In genomic region chr19:6233827-6234511, GRCh38 we compare ENCODE assay signal across 10 cellular contexts. TPM values are rescaled to one million over a fixed set of nuclear protein-coding genes. Genes with fewer than 3 reads are reported as not detected.
DNase-seq lines count a peak whose midpoint lies in the region; ATAC-seq and TF ChIP-seq lines count a peak whose summit lies in the region.
"Had no signal": no experiment of that assay in that cellular context is flagged by ENCODE, and none has a peak within 500 bp of the region (broad histone marks: within the 10 kb centered on the region; RNA-seq: fewer than 3 reads in every experiment).

No MANE protein-coding gene starts in this region.

- H3K27me3 ChIP-seq in esophagus (ENCODE audit: control insufficient read depth in 1 of 2, insufficient read depth in 2 of 2, low read length in 2 of 2) (no peaks in the 10 kb centered on the region), osteoblast (ENCODE audit: insufficient read depth, low read length) (no peaks in the 10 kb centered on the region)

- peak overlapping the region; percentile 32 to 66 for H3K27ac ChIP-seq in esophagus (ENCODE audit: low read depth in 2 of 2, low read length in 1 of 2)
- H3K27ac ChIP-seq in osteoblast (ENCODE audit: low read depth, low read length): peak overlapping the region; percentile 65

- H3K4me1 Mint-ChIP-seq in CD14-positive monocyte: peaks cover 58% of the 10 kb centered on the region
- peaks cover 30% of the 10 kb centered on the region for H3K4me1 Mint-ChIP-seq in activated CD4-positive, alpha-beta memory T cell treated with anti-CD3 and anti-CD28 coated beads for 36 hours (ENCODE audit: low read depth)

- intact Hi-C loops in CD14-positive monocyte (cut with micrococcal nuclease): no loop called here
- intact Hi-C loops in activated CD4-positive, alpha-beta memory T cell treated with anti-CD3 and anti-CD28 coated beads for 36 hours (cut with micrococcal nuclease): no loop called here

- TF ChIP-seq CTCF in CD14-positive monocyte (IDR thresholded peaks at IDR 0.05) (no peak), NB4 (IDR thresholded peaks at IDR 0.05; ENCODE audit: low read depth, low read length) (no peak), osteoblast (IDR thresholded peaks at IDR 0.05; ENCODE audit: extremely low read depth, low read depth, low read length) (no peak)

- H3K27me3 Mint-ChIP-seq in CD14-positive monocyte (ENCODE audit: low read depth in 3 of 3): peaks cover 0 to 3% (median 0%) of the 10 kb centered on the region in 3 donors
- no peaks in the 10 kb centered on the region for H3K27me3 Mint-ChIP-seq in activated CD4-positive, alpha-beta memory T cell treated with anti-CD3 and anti-CD28 coated beads for 36 hours
- H3K27me3 Mint-ChIP-seq: activated CD4-positive, alpha-beta T cell treated with anti-CD3 and anti-CD28 coated beads, Interleukin-2, amount 10 ng/mL, durations not matched to agents 24 days and 14 days had no signal

- peaks cover 17 to 36% of the 10 kb centered on the region in 2 donors for H3K36me3 Mint-ChIP-seq in CD14-positive monocyte
- H3K36me3 Mint-ChIP-seq in activated CD4-positive, alpha-beta memory T cell treated with anti-CD3 and anti-CD28 coated beads for 36 hours: peaks cover 10% of the 10 kb centered on the region

- H3K9me3 ChIP-seq in esophagus (ENCODE audit: control insufficient read depth in 2 of 2, insufficient read depth in 1 of 2, low read depth in 1 of 2, low read length in 1 of 2) (no peaks in the 10 kb centered on the region), osteoblast (ENCODE audit: low read depth, low read length) (no peaks in the 10 kb centered on the region)

- POLR2A ChIA-PET in activated CD4-positive, alpha-beta memory T cell treated with anti-CD3 and anti-CD28 coated beads for 36 hours (lab: Charles Lee): interaction anchor here (0.6 kb wide), 1 partner anchor 33 kb away, joined by 3 read pairs; no protein-coding TSS in a partner anchor

- peaks cover 92% of the 10 kb centered on the region for H3K79me2 ChIP-seq in osteoblast (ENCODE audit: insufficient read depth, low read length)

- peak overlapping the region; percentile 69 to 82 for H3K4me3 Mint-ChIP-seq in CD14-positive monocyte
- no peak overlapping the region for H3K4me3 Mint-ChIP-seq in activated CD4-positive, alpha-beta memory T cell treated with anti-CD3 and anti-CD28 coated beads for 36 hours
- H3K4me3 Mint-ChIP-seq: activated CD4-positive, alpha-beta T cell treated with anti-CD3 and anti-CD28 coated beads, Interleukin-2, amount 10 ng/mL, durations not matched to agents 24 days and 14 days had no signal

- ATAC-seq in HG02885 (IDR thresholded peaks at IDR 0.05; ENCODE audit: poor library complexity, unreplicated experiment): no peak
- ATAC-seq in GM21367 (IDR thresholded peaks at IDR 0.05; ENCODE audit: unreplicated experiment): no peak

- no peak overlapping the region for H2AFZ ChIP-seq in osteoblast (ENCODE audit: low read length)

- CTCF ChIA-PET in activated CD4-positive, alpha-beta memory T cell treated with anti-CD3 and anti-CD28 coated beads for 36 hours (lab: Charles Lee): interaction anchor here (1.0 to 2.5 kb wide), 2 partner anchors 15 to 16 kb away, joined by 5 to 12 read pairs; no protein-coding TSS in a partner anchor

- DNase-seq in CD14-positive monocyte (ENCODE audit: low spot score) (peak; percentile 61), NB4 (ENCODE audit: low read depth) (peak; percentile 84), osteoblast (ENCODE audit: insufficient read length, low spot score, missing footprints) (peak; percentile 92), NCI-H1930 (lab: John Stamatoyannopoulos, UW) (no peak)
- no peak for DNase-seq in activated CD4-positive, alpha-beta memory T cell treated with anti-CD3 and anti-CD28 coated beads for 36 hours
- DNase-seq: activated CD4-positive, alpha-beta T cell treated with anti-CD3 and anti-CD28 coated beads, Interleukin-2, amount 10 ng/mL, durations not matched to agents 24 days and 14 days; NCI-H526 treated with DMSO at 0.1 percent for 48 hours had no signal

- H3K4me1 ChIP-seq in esophagus (ENCODE audit: control insufficient read depth in 2 of 2, insufficient read depth in 2 of 2, low read length in 1 of 2): peaks cover 27 to 60% of the 10 kb centered on the region in 2 donors
- peaks cover 39% of the 10 kb centered on the region for H3K4me1 ChIP-seq in osteoblast (ENCODE audit: insufficient read depth, low read length)

- peaks cover 66% of the 10 kb centered on the region for H4K20me1 ChIP-seq in osteoblast (ENCODE audit: insufficient read depth, low read length)

- TF ChIP-seq POLR2A in NB4 (IDR thresholded peaks at IDR 0.05; ENCODE audit: extremely low read depth, insufficient read length): no peak

- H3K36me3 ChIP-seq in esophagus (ENCODE audit: control insufficient read depth in 2 of 2, insufficient read depth in 2 of 2, low read length in 1 of 2) (peaks cover 0 to 15% of the 10 kb centered on the region in 2 donors), osteoblast (ENCODE audit: insufficient read depth, low read length) (peaks cover 10% of the 10 kb centered on the region)

- WGBS in esophagus, 2 donors: 52 to 64% methylated on average over 21 of the region's 21 CpGs

- H3K4me3 ChIP-seq in NB4 (ENCODE audit: low read depth, low read length) (peak overlapping the region; percentile 32), esophagus (ENCODE audit: low read depth in 1 of 2, low read length in 2 of 2) (no peak overlapping the region), osteoblast (ENCODE audit: insufficient read depth, low read length) (no peak overlapping the region)

- H3K27ac Mint-ChIP-seq in CD14-positive monocyte: peak overlapping the region; percentile 27 to 80 (median 65)
- H3K27ac Mint-ChIP-seq in activated CD4-positive, alpha-beta memory T cell treated with anti-CD3 and anti-CD28 coated beads for 36 hours: no peak overlapping the region
- H3K27ac Mint-ChIP-seq: activated CD4-positive, alpha-beta T cell treated with anti-CD3 and anti-CD28 coated beads, Interleukin-2, amount 10 ng/mL, durations not matched to agents 24 days and 14 days had no signal

- H3K9me3 Mint-ChIP-seq in CD14-positive monocyte: no peaks in the 10 kb centered on the region
- H3K9me3 Mint-ChIP-seq in activated CD4-positive, alpha-beta memory T cell treated with anti-CD3 and anti-CD28 coated beads for 36 hours: no peaks in the 10 kb centered on the region
- H3K9me3 Mint-ChIP-seq: activated CD4-positive, alpha-beta T cell treated with anti-CD3 and anti-CD28 coated beads, Interleukin-2, amount 10 ng/mL, durations not matched to agents 24 days and 14 days had no signal

- peak overlapping the region; percentile 60 for H3K4me2 ChIP-seq in osteoblast (ENCODE audit: insufficient read depth, low read length)

RNA-seq across cellular contexts. Expression of gene MLLT1, which starts 45.8 kb away (rescaled TPM):
- polyA plus RNA-seq in CD14-positive monocyte (under 1 TPM; 0.65 to 0.99 TPM), esophagus (10 to 100 TPM; 15.5 to 16.3 TPM)
- total RNA-seq in osteoblast: 14.7 and 15.9 TPM in 2 replicates
- 10 to 100 TPM; 35.7 to 37.9 TPM for total RNA-seq in activated CD4-positive, alpha-beta memory T cell treated with anti-CD3 and anti-CD28 coated beads for 36 hours

Comparison
In these comparisons a context has a peak if more than half of its experiments do, and no peak if none do; other contexts are left out.
1. DNase-seq: peak in CD14-positive monocyte (single experiment), NB4 (single experiment) and osteoblast (single experiment); none in activated CD4-positive, alpha-beta memory T cell treated with anti-CD3 and anti-CD28 coated beads for 36 hours (single experiment) and NCI-H1930 (0 of 2).